Comparison of ENCODE assay signal across 17 cellular contexts in genomic region chr1:173408886-173409285, GRCh38.
DNase-seq lines count a peak whose midpoint lies in the region; ATAC-seq and TF ChIP-seq lines count a peak whose summit lies in the region.
"Had no signal": no experiment of that assay in that cellular context is flagged by ENCODE, and none has a peak within 500 bp of the region (broad histone marks: within the 10 kb centered on the region; RNA-seq: fewer than 3 reads in every experiment).

No MANE protein-coding gene starts in this region.

- H3K27ac ChIP-seq in ACC112 (ENCODE audit: low read depth, low read length), result peak overlapping the region; percentile 14; the same call in 1 of the 2 replicates
- H3K27ac ChIP-seq: stomach had no signal

- no peaks in the 10 kb centered on the region for H3K36me3 ChIP-seq in ACC112 (ENCODE audit: insufficient read depth, low read length)

- peak; percentile 31 for TF ChIP-seq CTCF in GM10248 (IDR thresholded peaks at IDR 0.05; ENCODE audit: control extremely low read depth, extremely low read depth, low read depth, missing control alignments)
- TF ChIP-seq CTCF in choroid plexus epithelial cell (conservative IDR thresholded peaks at IDR 0.05; ENCODE audit: low read depth, low read length), result peak; percentile 30
- TF ChIP-seq CTCF in progenitor cell of endocrine pancreas (IDR thresholded peaks at IDR 0.05; ENCODE audit: unreplicated experiment), result no peak

- H3K4me3 ChIP-seq in ACC112 (ENCODE audit: low read depth, low read length) (no peak overlapping the region), choroid plexus epithelial cell (ENCODE audit: low read depth, low read length) (no peak overlapping the region)
- H3K4me3 ChIP-seq: stomach had no signal

- peaks cover 29% of the 10 kb centered on the region for H3K4me1 ChIP-seq in ACC112 (ENCODE audit: control insufficient read depth, insufficient read depth, low read length, unreplicated experiment)

- CTCF ChIA-PET in GM10248 (lab: Yijun Ruan, JAX), result interaction anchor here (0.9 to 3.6 kb wide), 2 partner anchors 9 to 663 kb away, joined by 3 to 8 read pairs; no protein-coding TSS in a partner anchor

- H3K79me2 ChIP-seq in ACC112 (ENCODE audit: control insufficient read depth, insufficient read depth, low read length, unreplicated experiment), result no peaks in the 10 kb centered on the region

- no peaks in the 10 kb centered on the region for H3K36me3 Mint-ChIP-seq in progenitor cell of endocrine pancreas (ENCODE audit: insufficient read depth)
- H3K36me3 Mint-ChIP-seq: type B pancreatic cell had no signal

- H2AFZ ChIP-seq in ACC112 (ENCODE audit: low read length, unreplicated experiment), result no peak overlapping the region

- POLR2A ChIA-PET in GM10248 (lab: Yijun Ruan, JAX), result no interaction called here

- no peaks in the 10 kb centered on the region for H3K27me3 ChIP-seq in ACC112 (ENCODE audit: insufficient read depth, low read length)
- H3K27me3 ChIP-seq: stomach had no signal

- no peak for DNase-seq in GM10248 (ENCODE audit: extremely low spot score)
- peak; percentile 23 for DNase-seq in NAMALWA (ENCODE audit: low spot score)
- DNase-seq in choroid plexus epithelial cell (ENCODE audit: low read depth), result peak; percentile 38
- no peak for DNase-seq in activated gamma-delta T cell (lab: John Stamatoyannopoulos, UW)
- DNase-seq in progenitor cell of endocrine pancreas (ENCODE audit: low spot score, unreplicated experiment), result no peak
- no peak for DNase-seq in putamen (ENCODE audit: low spot score)
- DNase-seq: activated CD4-positive, alpha-beta T cell treated with anti-CD3 and anti-CD28 coated beads for 1 hour; activated effector memory CD4-positive, alpha-beta T cell treated with anti-CD3 and anti-CD28 coated beads, Interleukin-2, amount 50 U/mL, for 16 hours; NCI-H1105; NCI-H2081 treated with DMSO at 0.1 percent for 48 hours; NCI-H524; SHP77 treated with DMSO at 0.1 percent for 48 hours; T-helper 17 cell had no signal

- no peak for ATAC-seq in GM21825 (IDR thresholded peaks at IDR 0.05; ENCODE audit: unreplicated experiment)

- H3K27me3 Mint-ChIP-seq in progenitor cell of endocrine pancreas, result no peaks in the 10 kb centered on the region
- H3K27me3 Mint-ChIP-seq: T-helper 17 cell, type B pancreatic cell had no signal

- no peak overlapping the region for H3K27ac Mint-ChIP-seq in progenitor cell of endocrine pancreas
- H3K27ac Mint-ChIP-seq: type B pancreatic cell had no signal

- no peaks in the 10 kb centered on the region for H3K9me3 Mint-ChIP-seq in progenitor cell of endocrine pancreas (ENCODE audit: low read depth)
- H3K9me3 Mint-ChIP-seq: type B pancreatic cell had no signal

- H3K4me3 Mint-ChIP-seq in progenitor cell of endocrine pancreas (ENCODE audit: low read depth), result no peak overlapping the region
- H3K4me3 Mint-ChIP-seq: T-helper 17 cell, type B pancreatic cell had no signal

- H3K4me1 Mint-ChIP-seq in progenitor cell of endocrine pancreas (ENCODE audit: low read depth), result no peaks in the 10 kb centered on the region

Comparison
In these comparisons a context has a peak if more than half of its experiments do, and no peak if none do; other contexts are left out.
1. DNase-seq: peak in NAMALWA (single experiment) and choroid plexus epithelial cell (single experiment); none in GM10248 (single experiment), activated gamma-delta T cell (single experiment), progenitor cell of endocrine pancreas (single experiment) and putamen (single experiment).